Comparison of ENCODE assay signal across 8 cellular contexts in genomic region chr11:119509969-119510401, GRCh38.
DNase-seq lines count a peak whose midpoint lies in the region; ATAC-seq and TF ChIP-seq lines count a peak whose summit lies in the region.

No MANE protein-coding gene starts in this region.

- peak overlapping the region; percentile 2 to 40 for H3K27ac Mint-ChIP-seq in stimulated activated naive CD8-positive, alpha-beta T cell treated with anti-CD3 and anti-CD28 coated beads, Interleukin-15, amount 100 ng/mL, for 72 hours

- no peaks in the 10 kb centered on the region for H3K79me1 ChIP-seq in mesendoderm (ENCODE audit: low read length)

- peak overlapping the region in 1 of 2 donors; percentile 42 for H3K4me3 Mint-ChIP-seq in stimulated activated naive CD8-positive, alpha-beta T cell treated with anti-CD3 and anti-CD28 coated beads, Interleukin-15, amount 100 ng/mL, for 72 hours

- H3K4me2 ChIP-seq in mesendoderm (ENCODE audit: low read length): no peak overlapping the region

- intact Hi-C loops in Right ventricle myocardium superior (cut with DNase I): no loop called here

- H3K18ac ChIP-seq in mesendoderm (ENCODE audit: low read length): no peak overlapping the region

- H3K79me2 ChIP-seq in mesendoderm (ENCODE audit: control insufficient read depth, insufficient read depth, low read length): no peaks in the 10 kb centered on the region

- H4K8ac ChIP-seq in mesendoderm (ENCODE audit: low read depth, low read length): no peak overlapping the region

- WGBS in mesendoderm (ENCODE audit: extremely low coverage, insufficient coverage, low lambda C conversion rate): no CpG with 5 or more reads among the region's 5 CpGs

- H3K27me3 ChIP-seq in BJ (ENCODE audit: control insufficient read depth, insufficient read depth, low read length): peaks cover 18% of the 10 kb centered on the region
- no peaks in the 10 kb centered on the region for H3K27me3 ChIP-seq in mesendoderm (ENCODE audit: insufficient read depth, low read length, poor library complexity)

- H2BK120ac ChIP-seq in mesendoderm (ENCODE audit: low read depth, low read length): no peak overlapping the region

- H3K56ac ChIP-seq in mesendoderm (ENCODE audit: low read length): no peak overlapping the region

- no peak overlapping the region for H3K4me3 ChIP-seq in BJ (ENCODE audit: low read depth, low read length)
- H3K4me3 ChIP-seq in mesendoderm (ENCODE audit: low read length): no peak overlapping the region

- H3K9me3 Mint-ChIP-seq in stimulated activated naive CD8-positive, alpha-beta T cell treated with anti-CD3 and anti-CD28 coated beads, Interleukin-15, amount 100 ng/mL, for 72 hours: no peaks in the 10 kb centered on the region

- H3K27ac ChIP-seq in mesendoderm (ENCODE audit: low read depth, low read length): no peak overlapping the region

- TF ChIP-seq CTCF in BJ (IDR thresholded peaks at IDR 0.05; ENCODE audit: insufficient read depth, low read depth, low read length): no peak

- H3K4me1 ChIP-seq in mesendoderm (ENCODE audit: control insufficient read depth, low read depth, low read length): no peaks in the 10 kb centered on the region

- no peak overlapping the region for H2BK15ac ChIP-seq in mesendoderm (replicated peaks; ENCODE audit: low read depth)

- no peak overlapping the region for H4K5ac ChIP-seq in mesendoderm (ENCODE audit: low read length)

- H2BK5ac ChIP-seq in mesendoderm (ENCODE audit: low read length): no peak overlapping the region

- POLR2A ChIA-PET in BJ (lab: Charles Lee): no interaction called here

- ATAC-seq in GM18909 (IDR thresholded peaks at IDR 0.05; ENCODE audit: poor library complexity, unreplicated experiment) (peak; percentile 81), HG03097 (IDR thresholded peaks at IDR 0.05; ENCODE audit: low FRiP score, unreplicated experiment) (peak; percentile 57), Right ventricle myocardium superior (ENCODE audit: poor library complexity) (peak; percentile 75)
- peak; percentile 91 for ATAC-seq in stimulated activated naive CD8-positive, alpha-beta T cell treated with anti-CD3 and anti-CD28 coated beads, Interleukin-15, amount 100 ng/mL, for 72 hours

- peaks cover 13% of the 10 kb centered on the region for H3K4me1 Mint-ChIP-seq in stimulated activated naive CD8-positive, alpha-beta T cell treated with anti-CD3 and anti-CD28 coated beads, Interleukin-15, amount 100 ng/mL, for 72 hours

- no peak overlapping the region for H3K9ac ChIP-seq in mesendoderm (ENCODE audit: low read length)

- no peak overlapping the region for H2AK5ac ChIP-seq in mesendoderm (ENCODE audit: low read length)

- H3K23ac ChIP-seq in mesendoderm (ENCODE audit: low read length): no peak overlapping the region

- H3K4ac ChIP-seq in mesendoderm (ENCODE audit: low read depth, low read length): no peak overlapping the region

- H3K27me3 Mint-ChIP-seq in stimulated activated naive CD8-positive, alpha-beta T cell treated with anti-CD3 and anti-CD28 coated beads, Interleukin-15, amount 100 ng/mL, for 72 hours: peaks cover 22% of the 10 kb centered on the region

- DNase-seq in BJ (ENCODE audit: low read depth) (peak; percentile 46), SIG-M5 treated with dmso at 0.1 percent for 504 hours (lab: John Stamatoyannopoulos, UW; ENCODE audit: unreplicated experiment) (peak; percentile 78), Right ventricle myocardium superior (peak; percentile 51), mesendoderm (no peak), NCI-H446 treated with DMSO at 0.1 percent for 48 hours (lab: John Stamatoyannopoulos, UW) (no peak)
- DNase-seq in stimulated activated naive CD8-positive, alpha-beta T cell treated with anti-CD3 and anti-CD28 coated beads, Interleukin-15, amount 100 ng/mL, for 72 hours: peak; percentile 13 to 50

- no peaks in the 10 kb centered on the region for H3K36me3 ChIP-seq in BJ (ENCODE audit: control insufficient read depth, insufficient read depth, low read length)
- no peaks in the 10 kb centered on the region for H3K36me3 ChIP-seq in mesendoderm (ENCODE audit: control insufficient read depth, insufficient read depth, low read length)

- CTCF ChIA-PET in BJ (lab: Yijun Ruan, JAX): interaction anchor here (1.1 to 1.9 kb wide), 5 partner anchors 16 to 145 kb away, joined by 3 to 13 read pairs (median 4); no protein-coding TSS in a partner anchor

Comparison
In these comparisons a context has a peak if more than half of its experiments do, and no peak if none do; other contexts are left out.
1. DNase-seq: peak in BJ (single experiment), SIG-M5 treated with dmso at 0.1 percent for 504 hours (single experiment), Right ventricle myocardium superior (single experiment) and stimulated activated naive CD8-positive, alpha-beta T cell treated with anti-CD3 and anti-CD28 coated beads, Interleukin-15, amount 100 ng/mL, for 72 hours (2 of 2); none in mesendoderm (single experiment) and NCI-H446 treated with DMSO at 0.1 percent for 48 hours (single experiment).
2. Peak in every context shown above with its lines, with median percentiles within 50 percentile points of each other: ATAC-seq.